ENCODE assay signal across 8 cellular contexts in the genomic region with DNA sequence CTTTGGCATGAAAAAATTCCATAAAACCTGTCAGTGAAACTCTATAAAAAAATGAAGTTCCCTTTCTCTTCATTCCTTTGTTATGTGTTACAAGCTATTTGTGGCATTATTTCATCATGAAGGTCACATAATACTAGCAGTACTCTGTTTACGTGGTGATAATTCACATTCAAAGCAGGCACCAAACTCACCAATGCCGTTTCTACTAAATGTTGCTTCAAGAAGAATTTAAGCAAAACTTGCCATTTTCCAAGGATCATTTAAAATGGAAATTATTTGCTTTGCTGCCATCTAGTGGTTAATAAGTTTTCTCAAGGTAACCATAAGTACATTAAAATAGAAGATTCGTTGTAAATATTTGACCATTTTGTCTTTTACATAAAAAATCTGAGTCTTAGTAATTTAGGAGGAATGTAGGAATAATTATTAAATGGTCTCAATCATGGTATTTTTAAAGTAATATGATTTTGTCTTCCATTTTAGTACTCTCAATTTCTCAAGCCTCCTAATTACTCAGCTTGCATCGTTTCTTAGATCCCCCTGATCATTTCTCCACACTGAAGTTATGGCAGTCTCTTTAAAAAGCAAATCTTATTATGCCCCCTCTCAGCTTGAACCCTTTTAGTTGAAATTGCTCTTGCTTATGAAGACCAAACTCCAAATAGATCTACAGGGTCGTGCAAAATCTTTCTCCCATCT.
A peak's percentile ranks its signal among the peaks of the same experiment; 100 is the strongest.
DNase-seq lines count a peak whose midpoint lies in the region; ATAC-seq and TF ChIP-seq lines count a peak whose summit lies in the region.

No MANE protein-coding gene starts in this region.

- no peak overlapping the region for H3K9ac ChIP-seq in OCI-LY3 (ENCODE audit: low read length)

- peaks cover 0 to 6% (median 4%) of the 10 kb centered on the region in 4 donors for H3K4me1 Mint-ChIP-seq in CD4-positive, CD25-positive, alpha-beta regulatory T cell
- H3K4me1 Mint-ChIP-seq in activated T-cell treated with anti-CD3 and anti-CD28 coated beads, Interleukin-2, amount 50 U/mL, for 24 hours (ENCODE audit: low read depth): no peaks in the 10 kb centered on the region

- H3K36me3 Mint-ChIP-seq in CD4-positive, CD25-positive, alpha-beta regulatory T cell: peaks cover 5% of the 10 kb centered on the region
- H3K36me3 Mint-ChIP-seq in activated T-cell treated with anti-CD3 and anti-CD28 coated beads, Interleukin-2, amount 50 U/mL, for 24 hours (ENCODE audit: low read depth): peaks cover 9% of the 10 kb centered on the region

- no peaks in the 10 kb centered on the region for H3K27me3 ChIP-seq in CD4-positive, CD25-positive, alpha-beta regulatory T cell (ENCODE audit: control insufficient read depth, insufficient read depth, low read length)
- H3K27me3 ChIP-seq in OCI-LY3 (ENCODE audit: low read depth, low read length) (no peaks in the 10 kb centered on the region), ovary (no peaks in the 10 kb centered on the region)

- peak in 2 of 3 donors; percentile 42 to 62 for DNase-seq in CD4-positive, CD25-positive, alpha-beta regulatory T cell
- peak; percentile 62 for DNase-seq in epidermal melanocyte (ENCODE audit: insufficient read length, low spot score)
- DNase-seq in ovary: peak in 1 of 5 donors; percentile 34
- DNase-seq in activated T-cell treated with anti-CD3 and anti-CD28 coated beads, Interleukin-2, amount 50 U/mL, for 24 hours: no peak
- no peak for DNase-seq in GM19240 (ENCODE audit: insufficient read length, low spot score)
- DNase-seq in occipital lobe (lab: John Stamatoyannopoulos, UW): no peak

- H3K36me3 ChIP-seq in CD4-positive, CD25-positive, alpha-beta regulatory T cell (ENCODE audit: control insufficient read depth, insufficient read depth, low read length): no peaks in the 10 kb centered on the region
- H3K36me3 ChIP-seq in HEK293 (ENCODE audit: control insufficient read depth in 2 of 2, insufficient read depth in 1 of 2, low read length in 2 of 2) (peaks cover 26 to 37% of the 10 kb centered on the region in 2 experiments), OCI-LY3 (replicated peaks; ENCODE audit: low read depth, low read length) (no peaks in the 10 kb centered on the region), ovary (no peaks in the 10 kb centered on the region)

- no peak for TF ChIP-seq EP300 in ovary (IDR thresholded peaks at IDR 0.05)

- no peaks in the 10 kb centered on the region for H3K4me1 ChIP-seq in CD4-positive, CD25-positive, alpha-beta regulatory T cell (ENCODE audit: control insufficient read depth, insufficient read depth, low read length, poor library complexity, severe bottlenecking)
- H3K4me1 ChIP-seq in HEK293 (ENCODE audit: control insufficient read depth, insufficient read depth, low read length) (no peaks in the 10 kb centered on the region), OCI-LY3 (ENCODE audit: low read length) (no peaks in the 10 kb centered on the region), ovary (ENCODE audit: insufficient read depth) (no peaks in the 10 kb centered on the region)

- no peak overlapping the region for H2AFZ ChIP-seq in OCI-LY3 (ENCODE audit: low read depth, low read length)

- no peaks in the 10 kb centered on the region for H4K20me1 ChIP-seq in OCI-LY3 (ENCODE audit: insufficient read depth, low read length)

- no peak for ATAC-seq in CD4-positive, CD25-positive, alpha-beta regulatory T cell (ENCODE audit: low read depth in 2 of 2)

- no peak for TF ChIP-seq CTCF in HEK293 (tag by site-specific recombination; IDR thresholded peaks at IDR 0.05)
- peak; percentile 74 for TF ChIP-seq CTCF in OCI-LY3 (IDR thresholded peaks at IDR 0.05; ENCODE audit: low read depth, low read length)
- peak; percentile 56 to 63 (median 56) for TF ChIP-seq CTCF in ovary (IDR thresholded peaks at IDR 0.05)

- no peak overlapping the region for H3K27ac ChIP-seq in CD4-positive, CD25-positive, alpha-beta regulatory T cell (ENCODE audit: insufficient read depth, low read length, poor library complexity, severe bottlenecking)
- H3K27ac ChIP-seq in HEK293 (ENCODE audit: extremely low read depth, low read depth, low read length) (no peak overlapping the region), OCI-LY3 (ENCODE audit: low read length) (no peak overlapping the region), ovary (no peak overlapping the region)

- H3K9me3 ChIP-seq in CD4-positive, CD25-positive, alpha-beta regulatory T cell (ENCODE audit: control insufficient read depth in 2 of 2, low read length in 2 of 2): no peaks in the 10 kb centered on the region
- H3K9me3 ChIP-seq in HEK293 (ENCODE audit: control insufficient read depth, insufficient read depth, low read depth, low read length) (no peaks in the 10 kb centered on the region), OCI-LY3 (ENCODE audit: insufficient read depth, low read length) (no peaks in the 10 kb centered on the region), ovary (no peaks in the 10 kb centered on the region)

- CTCF ChIA-PET in HEK293 (lab: Yijun Ruan, JAX): interaction anchor here (0.6 to 4.9 kb wide), 39 partner anchors 8 to 1782 kb away, joined by 3 to 24 read pairs (median 4); no protein-coding TSS in a partner anchor

- H3K4me3 Mint-ChIP-seq in CD4-positive, CD25-positive, alpha-beta regulatory T cell: no peak overlapping the region
- H3K4me3 Mint-ChIP-seq in activated T-cell treated with anti-CD3 and anti-CD28 coated beads, Interleukin-2, amount 50 U/mL, for 24 hours: no peak overlapping the region

- H3K4me2 ChIP-seq in OCI-LY3 (ENCODE audit: low read length): no peak overlapping the region

- H3K79me2 ChIP-seq in OCI-LY3 (ENCODE audit: low read length): no peaks in the 10 kb centered on the region

- no peak overlapping the region for H3K27ac Mint-ChIP-seq in CD4-positive, CD25-positive, alpha-beta regulatory T cell
- no peak overlapping the region for H3K27ac Mint-ChIP-seq in activated T-cell treated with anti-CD3 and anti-CD28 coated beads, Interleukin-2, amount 50 U/mL, for 24 hours

- WGBS in ovary, 3 donors: 37 to 39% (median 38%) methylated on average over 5 of the region's 5 CpGs

- H3K4me3 ChIP-seq in CD4-positive, CD25-positive, alpha-beta regulatory T cell (ENCODE audit: low read depth, low read length): no peak overlapping the region
- H3K4me3 ChIP-seq in HEK293 (ENCODE audit: low read depth, low read length) (no peak overlapping the region), OCI-LY3 (ENCODE audit: low read length) (no peak overlapping the region), ovary (no peak overlapping the region)

- POLR2A ChIA-PET in HEK293 (lab: Yijun Ruan, JAX): interaction anchor here (1.4 to 1.9 kb wide), 2 partner anchors 121 to 208 kb away, joined by 5 to 8 read pairs; partner anchors contain the start of gene NF1

- no peak for TF ChIP-seq POLR2A in ovary (IDR thresholded peaks at IDR 0.05)

- no peaks in the 10 kb centered on the region for H3K9me3 Mint-ChIP-seq in CD4-positive, CD25-positive, alpha-beta regulatory T cell
- no peaks in the 10 kb centered on the region for H3K9me3 Mint-ChIP-seq in activated T-cell treated with anti-CD3 and anti-CD28 coated beads, Interleukin-2, amount 50 U/mL, for 24 hours

- intact Hi-C loops in ovary (cut with DNase I): loop anchor here in 2 of 4 donors (5.0 to 10.0 kb wide), 3 partner anchors 201 to 311 kb away; partner anchors contain the start of gene TEFM (in 1 of the 2)

- H3K27me3 Mint-ChIP-seq in CD4-positive, CD25-positive, alpha-beta regulatory T cell: no peaks in the 10 kb centered on the region
- H3K27me3 Mint-ChIP-seq in activated T-cell treated with anti-CD3 and anti-CD28 coated beads, Interleukin-2, amount 50 U/mL, for 24 hours: no peaks in the 10 kb centered on the region

TF ChIP-seq in HEK293, 187 proteins besides CTCF, POLR2A, EP300 and RAD21:
- TF ChIP-seq ZNF791 (tag by site-specific recombination; IDR thresholded peaks at IDR 0.05) (no peak), BCL11B (tag by site-specific recombination; IDR thresholded peaks at IDR 0.05; ENCODE audit: low read depth) (no peak), ZNF776 (tag by site-specific recombination; IDR thresholded peaks at IDR 0.05; ENCODE audit: borderline replicate concordance) (no peak), GFI1B (tag by site-specific recombination; IDR thresholded peaks at IDR 0.05) (no peak), ZNF571 (tag by site-specific recombination; IDR thresholded peaks at IDR 0.05) (no peak), TRIM28 (IDR thresholded peaks at IDR 0.05; ENCODE audit: borderline replicate concordance, low read length) (no peak), PRDM1 (tag by site-specific recombination; IDR thresholded peaks at IDR 0.05) (peak; percentile 91), ZNF658 (tag by site-specific recombination; IDR thresholded peaks at IDR 0.05) (no peak), ZNF175 (tag by site-specific recombination; IDR thresholded peaks at IDR 0.05) (no peak), ZNF366 (tag by site-specific recombination; conservative IDR thresholded peaks at IDR 0.05) (no peak), TCF7L2 (IDR thresholded peaks at IDR 0.05; ENCODE audit: borderline replicate concordance, low read depth, low read length) (no peak), MZF1 (tag by site-specific recombination; IDR thresholded peaks at IDR 0.05; ENCODE audit: borderline replicate concordance) (no peak), FEZF1 (tag by site-specific recombination; IDR thresholded peaks at IDR 0.05) (no peak), ZNF792 (tag by site-specific recombination; IDR thresholded peaks at IDR 0.05) (no peak), ZNF654 (tag by site-specific recombination; IDR thresholded peaks at IDR 0.05; ENCODE audit: low read depth) (peak; percentile 76), IKZF3 (tag by site-specific recombination; IDR thresholded peaks at IDR 0.05) (no peak)
- TF ChIP-seq, protein P1, sequence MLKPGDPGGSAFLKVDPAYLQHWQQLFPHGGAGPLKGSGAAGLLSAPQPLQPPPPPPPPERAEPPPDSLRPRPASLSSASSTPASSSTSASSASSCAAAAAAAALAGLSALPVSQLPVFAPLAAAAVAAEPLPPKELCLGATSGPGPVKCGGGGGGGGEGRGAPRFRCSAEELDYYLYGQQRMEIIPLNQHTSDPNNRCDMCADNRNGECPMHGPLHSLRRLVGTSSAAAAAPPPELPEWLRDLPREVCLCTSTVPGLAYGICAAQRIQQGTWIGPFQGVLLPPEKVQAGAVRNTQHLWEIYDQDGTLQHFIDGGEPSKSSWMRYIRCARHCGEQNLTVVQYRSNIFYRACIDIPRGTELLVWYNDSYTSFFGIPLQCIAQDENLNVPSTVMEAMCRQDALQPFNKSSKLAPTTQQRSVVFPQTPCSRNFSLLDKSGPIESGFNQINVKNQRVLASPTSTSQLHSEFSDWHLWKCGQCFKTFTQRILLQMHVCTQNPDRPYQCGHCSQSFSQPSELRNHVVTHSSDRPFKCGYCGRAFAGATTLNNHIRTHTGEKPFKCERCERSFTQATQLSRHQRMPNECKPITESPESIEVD (tag by site-specific recombination; IDR thresholded peaks at IDR 0.05): peak; percentile 32; the same call in 1 of the 2 replicates

Comparison
In these comparisons a context has a peak if more than half of its experiments do, and no peak if none do; other contexts are left out.
1. DNase-seq: peak in CD4-positive, CD25-positive, alpha-beta regulatory T cell (2 of 3) and epidermal melanocyte (single experiment); none in activated T-cell treated with anti-CD3 and anti-CD28 coated beads, Interleukin-2, amount 50 U/mL, for 24 hours (single experiment), GM19240 (single experiment) and occipital lobe (single experiment).